9 cellular contexts compared by ENCODE assay signal in the genomic region with DNA sequence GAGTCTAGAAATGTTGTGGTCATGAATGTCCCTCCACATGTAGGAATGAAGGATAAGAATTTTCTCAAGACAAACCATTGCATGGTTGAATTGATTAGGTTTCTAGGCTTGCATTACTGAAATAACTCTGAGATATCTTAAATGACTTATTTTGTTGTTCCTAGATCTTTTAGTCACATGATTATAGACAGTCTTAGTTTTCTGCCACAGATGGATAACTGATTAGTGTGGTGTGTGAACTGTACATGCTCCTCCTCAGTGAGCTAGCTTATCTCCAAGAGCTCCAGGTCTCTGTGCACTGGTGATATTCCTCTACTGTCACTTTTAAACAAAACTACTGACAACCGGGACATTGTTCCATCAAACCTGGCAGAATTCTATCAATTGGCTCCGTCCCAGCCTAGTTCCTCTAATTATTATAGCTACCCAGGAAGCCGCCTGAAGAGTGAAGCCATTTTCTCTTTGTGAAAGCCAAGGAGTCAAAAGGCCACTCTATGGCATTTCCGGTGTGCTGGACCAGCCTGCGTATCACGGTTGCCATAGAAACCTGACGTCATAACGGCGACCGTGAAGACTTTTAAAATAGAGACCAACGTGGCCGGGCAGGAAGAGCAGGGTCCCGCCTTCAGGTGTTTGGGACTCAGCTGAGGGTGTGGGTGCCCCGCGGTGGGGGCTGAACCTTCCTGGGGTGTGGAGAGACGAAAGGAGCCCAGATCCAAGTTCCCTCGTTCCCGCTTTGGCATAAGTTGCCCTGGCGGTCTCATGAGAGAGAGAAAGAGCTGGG. TPM values are rescaled to one million over a fixed set of nuclear protein-coding genes. Genes with fewer than 3 reads are reported as not detected.
A peak's percentile ranks its signal among the peaks of the same experiment; 100 is the strongest.
DNase-seq lines count a peak whose midpoint lies in the region; ATAC-seq, FAIRE-seq and TF ChIP-seq lines count a peak whose summit lies in the region.
"Had no signal": no experiment of that assay in that cellular context is flagged by ENCODE, and none has a peak within 500 bp of the region (broad histone marks: within the 10 kb centered on the region; RNA-seq: fewer than 3 reads in every experiment).

No MANE protein-coding gene starts in this region.

- TF ChIP-seq RAD21 in SK-N-SH (IDR thresholded peaks at IDR 0.05; ENCODE audit: low read length): no peak

- H3K4me3 ChIP-seq in SK-N-SH (ENCODE audit: low read depth in 2 of 2, low read length in 1 of 2) (peak overlapping the region; percentile 63 to 65), small intestine (ENCODE audit: low read depth in 1 of 2, low read length in 2 of 2) (peak overlapping the region; percentile 16 to 36)

- intact Hi-C loops in MCF 10A (cut with micrococcal nuclease): no loop called here

- peak overlapping the region; percentile 79 for H3K4me2 ChIP-seq in SK-N-SH

- POLR2A ChIA-PET in SK-N-SH (lab: Yijun Ruan, JAX) (no interaction called here), MCF 10A (lab: Yijun Ruan, JAX) (interaction anchor here (0.7 to 1.2 kb wide), 3 partner anchors 38 to 48 kb away, joined by 3 to 6 read pairs (median 3); partner anchors contain the start of gene TCEAL9)

- no peaks in the 10 kb centered on the region for H4K20me1 ChIP-seq in SK-N-SH (ENCODE audit: insufficient read depth)

- peak overlapping the region; percentile 89 for H3K9ac ChIP-seq in SK-N-SH

- CTCF ChIA-PET in SK-N-SH (lab: Yijun Ruan, JAX) (interaction anchor here (1.1 to 1.2 kb wide), 2 partner anchors 60 to 75 kb away, joined by 3 to 4 read pairs; no protein-coding TSS in a partner anchor), MCF 10A (lab: Yijun Ruan, JAX) (interaction anchor here (1.0 kb wide), 1 partner anchor 59 kb away, joined by 3 read pairs; no protein-coding TSS in a partner anchor)

- no peaks in the 10 kb centered on the region for H3K36me3 ChIP-seq in SK-N-SH (replicated peaks in 1 of 2; ENCODE audit: control insufficient read depth in 1 of 2, insufficient read depth in 2 of 2, low read length in 1 of 2)
- no peaks in the 10 kb centered on the region for H3K36me3 ChIP-seq in small intestine (ENCODE audit: control insufficient read depth in 2 of 2, insufficient read depth in 2 of 2, low read length in 2 of 2)

- TF ChIP-seq EP300 in SK-N-SH (IDR thresholded peaks at IDR 0.05; ENCODE audit: borderline replicate concordance in 1 of 2, low read depth in 1 of 2, low read length in 1 of 2): no peak

- H2AFZ ChIP-seq in SK-N-SH (ENCODE audit: low read depth): peak overlapping the region; percentile 76

- FAIRE-seq in small intestine (lab: Jason Lieb, UNC): no peak
- FAIRE-seq: colon had no signal

- H3K4me1 ChIP-seq in SK-N-SH (ENCODE audit: control insufficient read depth in 1 of 2, insufficient read depth in 2 of 2, low read depth in 1 of 2, low read length in 1 of 2) (peaks cover 0 to 5% of the 10 kb centered on the region in 2 experiments; a peak in 2 of 4 replicates), small intestine (ENCODE audit: control insufficient read depth in 2 of 2, insufficient read depth in 1 of 2, low read depth in 1 of 2, low read length in 1 of 2) (no peaks in the 10 kb centered on the region)

- TSS peak; percentile 71 for BruUV-seq in MCF 10A (replicated peaks; lab: Mats Ljungman, UMichigan)

- H3K79me2 ChIP-seq in SK-N-SH (ENCODE audit: insufficient read depth): no peaks in the 10 kb centered on the region

- H3K36me3 Mint-ChIP-seq in MCF 10A (ENCODE audit: insufficient read depth, unreplicated experiment) (peaks cover 6% of the 10 kb centered on the region), immature natural killer cell (no peaks in the 10 kb centered on the region)

- H3K9me3 Mint-ChIP-seq in MCF 10A (ENCODE audit: unreplicated experiment) (no peaks in the 10 kb centered on the region), immature natural killer cell (no peaks in the 10 kb centered on the region)

- no peaks in the 10 kb centered on the region for H3F3A ChIP-seq in SK-N-SH (replicated peaks; ENCODE audit: insufficient read depth)

- H3K9me3 ChIP-seq in SK-N-SH (no peaks in the 10 kb centered on the region), small intestine (ENCODE audit: control insufficient read depth, low read depth) (no peaks in the 10 kb centered on the region)

- peak; percentile 96 for ATAC-seq in GM21737 (IDR thresholded peaks at IDR 0.05; ENCODE audit: unreplicated experiment)

- WGBS in SK-N-SH (ENCODE audit: low lambda C conversion rate): 3% methylated on average over 16 of the region's 19 CpGs
- WGBS in small intestine, 3 donors: 1 to 22% (median 10%) methylated on average over 19 of the region's 19 CpGs

- peaks cover 69% of the 10 kb centered on the region for H3K27me3 Mint-ChIP-seq in MCF 10A (ENCODE audit: insufficient read depth, unreplicated experiment)
- peaks cover 0 to 18% (median 2%) of the 10 kb centered on the region in 3 donors for H3K27me3 Mint-ChIP-seq in immature natural killer cell (ENCODE audit: low read depth in 3 of 3)

- DNase-seq in GM04503 (ENCODE audit: low read depth) (peak; percentile 27), HuH-7 (ENCODE audit: low spot score) (peak; percentile 61), SK-N-SH (peak; percentile 62), MCF 10A (ENCODE audit: unreplicated experiment) (peak; percentile 66), immature natural killer cell (peak; percentile 48 to 59 (median 58)), small intestine (peak; percentile 46), NCI-H1694 treated with DMSO at 0.1 percent for 48 hours (lab: John Stamatoyannopoulos, UW) (no peak)

- H3K4me1 Mint-ChIP-seq in MCF 10A (ENCODE audit: insufficient read depth, unreplicated experiment) (no peaks in the 10 kb centered on the region), immature natural killer cell (peaks cover 9 to 10% of the 10 kb centered on the region in 2 donors)

- H3K27ac ChIP-seq in SK-N-SH (ENCODE audit: low read depth in 2 of 2, low read length in 1 of 2) (peak overlapping the region; percentile 16 to 60; a peak in 3 of 4 replicates), small intestine (ENCODE audit: low read depth in 1 of 2, low read length in 1 of 2) (peak overlapping the region in 1 of 2 donors; percentile 17)

- TF ChIP-seq CTCF in SK-N-SH (IDR thresholded peaks at IDR 0.05): no peak
- TF ChIP-seq CTCF in MCF 10A (IDR thresholded peaks at IDR 0.05; ENCODE audit: unreplicated experiment): no peak

- no peaks in the 10 kb centered on the region for H3K9me2 ChIP-seq in SK-N-SH

- H3K4me3 Mint-ChIP-seq in MCF 10A (ENCODE audit: unreplicated experiment): peak overlapping the region; percentile 83
- peak overlapping the region; percentile 76 to 85 (median 80) for H3K4me3 Mint-ChIP-seq in immature natural killer cell

- H3K27ac Mint-ChIP-seq in MCF 10A (ENCODE audit: low read depth, unreplicated experiment) (peak overlapping the region; percentile 97), immature natural killer cell (peak overlapping the region in 4 of 6 donors; percentile 40 to 84 (median 69))

- H3K27me3 ChIP-seq in SK-N-SH (ENCODE audit: insufficient read depth): no peaks in the 10 kb centered on the region; the same call in 1 of the 2 replicates
- H3K27me3 ChIP-seq in small intestine (ENCODE audit: control insufficient read depth in 2 of 2, insufficient read depth in 2 of 2, low read length in 2 of 2): no peaks in the 10 kb centered on the region

TF ChIP-seq in SK-N-SH, 30 proteins besides CTCF, POLR2A, EP300 and RAD21:
- peak; percentile 79 for TF ChIP-seq MXI1 (IDR thresholded peaks at IDR 0.05; ENCODE audit: low read depth, low read length)
- peak; percentile 56; the same call in 1 of the 2 replicates for TF ChIP-seq ELF1 (IDR thresholded peaks at IDR 0.05)
- TF ChIP-seq RCOR1 (IDR thresholded peaks at IDR 0.05; ENCODE audit: low read length): peak; percentile 39; the same call in 1 of the 2 replicates
- TF ChIP-seq, protein P1, sequence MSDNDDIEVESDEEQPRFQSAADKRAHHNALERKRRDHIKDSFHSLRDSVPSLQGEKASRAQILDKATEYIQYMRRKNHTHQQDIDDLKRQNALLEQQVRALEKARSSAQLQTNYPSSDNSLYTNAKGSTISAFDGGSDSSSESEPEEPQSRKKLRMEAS (IDR thresholded peaks at IDR 0.05; ENCODE audit: low read depth): peak; percentile 59
- TF ChIP-seq POLR2AphosphoS5 (IDR thresholded peaks at IDR 0.05; ENCODE audit: low read depth, low read length): peak; percentile 28; the same call in 1 of the 2 replicates
- 0 out of 2 replicates have a peak, but pooled peaks have one; percentile 22 for TF ChIP-seq TAF1 (IDR thresholded peaks at IDR 0.05; ENCODE audit: borderline replicate concordance, low read depth, low read length)
- no peak for TF ChIP-seq SMC3 (IDR thresholded peaks at IDR 0.05; ENCODE audit: low read depth, low read length)
- peak; percentile 31; the same call in 1 of the 2 replicates for TF ChIP-seq GABPA (IDR thresholded peaks at IDR 0.05; ENCODE audit: low read depth)
- TF ChIP-seq, protein P2, sequence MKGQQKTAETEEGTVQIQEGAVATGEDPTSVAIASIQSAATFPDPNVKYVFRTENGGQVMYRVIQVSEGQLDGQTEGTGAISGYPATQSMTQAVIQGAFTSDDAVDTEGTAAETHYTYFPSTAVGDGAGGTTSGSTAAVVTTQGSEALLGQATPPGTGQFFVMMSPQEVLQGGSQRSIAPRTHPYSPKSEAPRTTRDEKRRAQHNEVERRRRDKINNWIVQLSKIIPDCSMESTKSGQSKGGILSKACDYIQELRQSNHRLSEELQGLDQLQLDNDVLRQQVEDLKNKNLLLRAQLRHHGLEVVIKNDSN (IDR thresholded peaks at IDR 0.05; ENCODE audit: borderline replicate concordance, low read depth): no peak

RNA-seq across cellular contexts. Expression of gene BEX3, which starts 28.1 kb away (rescaled TPM):
- 292 and 392 TPM in 2 replicates for polyA plus RNA-seq in SK-N-SH (2012; rRNA removed)
- 432 and 638 TPM in 2 replicates for polyA plus RNA-seq in SK-N-SH (2012; cell fraction: cytosol; rRNA removed)
- polyA plus RNA-seq in SK-N-SH (2012; cell fraction: nucleus; rRNA removed): 146 and 148 TPM in 2 replicates
- 166 and 173 TPM in 2 replicates for total RNA-seq in MCF 10A (2022)
- polyA plus RNA-seq in immature natural killer cell: 1 to 10 TPM; 8.1 to 9.8 (median 9.7) TPM
- polyA plus RNA-seq in small intestine: 10 to 100 TPM in 2 of 3 donors, 1 to 10 TPM in 1; 8.1 to 82.2 (median 20.3) TPM

RNA-seq across cellular contexts. Expression of gene TCEAL9, which starts 48.1 kb away (rescaled TPM):
- 27.7 and 29.5 TPM in 2 replicates for polyA plus RNA-seq in SK-N-SH (2012; rRNA removed)
- 46.4 and 99.7 TPM in 2 replicates for polyA plus RNA-seq in SK-N-SH (2012; cell fraction: cytosol; rRNA removed)
- 13.1 and 20.9 TPM in 2 replicates for polyA plus RNA-seq in SK-N-SH (2012; cell fraction: nucleus; rRNA removed)
- total RNA-seq in MCF 10A (2022): 40.3 and 63.9 TPM in 2 replicates
- polyA plus RNA-seq in immature natural killer cell: 1 to 10 TPM in 1 of 3 donors, under 1 TPM in 1, not detected in 1; 0.79 to 3.2 TPM
- 10 to 100 TPM; 23.3 to 56.8 (median 41.9) TPM for polyA plus RNA-seq in small intestine
